ENCODE assay signal across 14 cellular contexts in the genomic region with DNA sequence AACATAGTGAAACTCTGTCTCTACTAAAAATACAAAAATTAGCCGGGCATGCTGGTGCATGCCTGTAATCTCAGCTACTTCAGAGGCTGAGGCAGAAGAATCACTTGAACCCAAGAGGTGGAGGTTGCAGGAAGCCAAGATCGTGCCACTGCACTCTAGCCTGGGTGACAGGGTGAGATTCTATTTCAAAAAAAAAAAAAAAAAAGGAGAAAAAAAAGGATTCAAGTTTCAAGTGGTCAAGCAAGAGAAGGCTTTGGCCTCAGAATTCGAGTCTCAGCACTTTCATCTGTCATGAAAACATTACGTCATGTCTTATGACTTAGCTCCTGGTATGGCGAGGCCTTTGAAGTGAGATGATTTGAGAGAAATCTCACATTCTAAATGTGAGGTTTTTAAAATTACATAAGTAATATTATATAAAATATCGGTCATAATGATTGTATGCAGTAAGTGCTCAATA. TPM values are rescaled to one million over a fixed set of nuclear protein-coding genes. Genes with fewer than 3 reads are reported as not detected.
DNase-seq lines count a peak whose midpoint lies in the region; ATAC-seq and TF ChIP-seq lines count a peak whose summit lies in the region.
"Had no signal": no experiment of that assay in that cellular context is flagged by ENCODE, and none has a peak within 500 bp of the region (broad histone marks: within the 10 kb centered on the region; RNA-seq: fewer than 3 reads in every experiment).

No MANE protein-coding gene starts in this region.

- H3K27me3 Mint-ChIP-seq in GM23338 (ENCODE audit: insufficient read depth, low read depth, poor library complexity): peaks cover 4% of the 10 kb centered on the region

- H3K9me2 ChIP-seq in OCI-LY7 (ENCODE audit: insufficient read depth, low read length) (no peaks in the 10 kb centered on the region), GM23338 (ENCODE audit: insufficient read depth) (0 out of 2 replicates have a peak, but pooled peaks cover 6% of the 10 kb centered on the region)

- H3K27ac ChIP-seq in OCI-LY7 (ENCODE audit: low read depth, low read length, poor library complexity, severe bottlenecking) (peak overlapping the region; percentile 94), GM23338 (ENCODE audit: low read depth) (no peak overlapping the region)
- H3K27ac ChIP-seq: C4-2B had no signal

- no peaks in the 10 kb centered on the region for H3K79me2 ChIP-seq in OCI-LY7 (ENCODE audit: insufficient read depth, low read depth, low read length)
- no peaks in the 10 kb centered on the region for H3K79me2 ChIP-seq in GM23338 (replicated peaks; ENCODE audit: insufficient read depth)

- H3K4me3 Mint-ChIP-seq in GM23338: no peak overlapping the region
- H3K4me3 Mint-ChIP-seq: activated naive CD8-positive, alpha-beta T cell treated with anti-CD3 and anti-CD28 coated beads, Interleukin-2, amount 10 ng/mL, durations not matched to agents 7 days and 5 days; nephron had no signal

- no peaks in the 10 kb centered on the region for H3K36me3 Mint-ChIP-seq in GM23338 (ENCODE audit: low read depth)
- H3K36me3 Mint-ChIP-seq: activated naive CD8-positive, alpha-beta T cell treated with anti-CD3 and anti-CD28 coated beads, Interleukin-2, amount 10 ng/mL, durations not matched to agents 7 days and 5 days had no signal

- H3K9me3 Mint-ChIP-seq in GM23338: peaks cover 7% of the 10 kb centered on the region; the same call in 2 of the 3 replicates
- H3K9me3 Mint-ChIP-seq: activated naive CD8-positive, alpha-beta T cell treated with anti-CD3 and anti-CD28 coated beads, Interleukin-2, amount 10 ng/mL, durations not matched to agents 7 days and 5 days had no signal

- TF ChIP-seq CTCF in GM20000 (IDR thresholded peaks at IDR 0.05; ENCODE audit: extremely low read depth, missing control alignments) (no peak), OCI-LY7 (conservative IDR thresholded peaks at IDR 0.05; ENCODE audit: low read length) (no peak), GM23338 (conservative IDR thresholded peaks at IDR 0.05; ENCODE audit: low read depth in 2 of 2) (no peak)

- H3K27ac Mint-ChIP-seq in GM23338: no peak overlapping the region
- H3K27ac Mint-ChIP-seq: activated naive CD8-positive, alpha-beta T cell treated with anti-CD3 and anti-CD28 coated beads, Interleukin-2, amount 10 ng/mL, durations not matched to agents 7 days and 5 days; nephron had no signal

- CTCF ChIA-PET in OCI-LY7 (lab: Charles Lee; ENCODE audit: unreplicated experiment): no interaction called here

- H2AFZ ChIP-seq in OCI-LY7 (ENCODE audit: low read length) (peak overlapping the region; percentile 37; the same call in 1 of the 2 replicates), GM23338 (no peak overlapping the region; the same call in 1 of the 2 replicates)

- H3K4me1 Mint-ChIP-seq in GM23338: peaks cover 16% of the 10 kb centered on the region
- H3K4me1 Mint-ChIP-seq: activated naive CD8-positive, alpha-beta T cell treated with anti-CD3 and anti-CD28 coated beads, Interleukin-2, amount 10 ng/mL, durations not matched to agents 7 days and 5 days had no signal

- peaks cover 45% of the 10 kb centered on the region for H3K4me1 ChIP-seq in OCI-LY7 (ENCODE audit: insufficient read depth, low read length, poor library complexity, severe bottlenecking)
- H3K4me1 ChIP-seq in GM23338 (ENCODE audit: insufficient read depth): peaks cover 4% of the 10 kb centered on the region

- no peaks in the 10 kb centered on the region for H3K9me3 ChIP-seq in OCI-LY7 (ENCODE audit: low read length)

- no peaks in the 10 kb centered on the region for H4K20me1 ChIP-seq in OCI-LY7 (ENCODE audit: insufficient read depth, low read length)
- H4K20me1 ChIP-seq in GM23338 (replicated peaks; ENCODE audit: insufficient read depth): no peaks in the 10 kb centered on the region

- ATAC-seq in GM18502 (IDR thresholded peaks at IDR 0.05; ENCODE audit: poor library complexity, unreplicated experiment) (peak; percentile 40), HG02943 (IDR thresholded peaks at IDR 0.05; ENCODE audit: low read depth, unreplicated experiment) (peak; percentile 32), GM23338 (no peak)

- H3K4me3 ChIP-seq in OCI-LY7 (ENCODE audit: low read depth, low read length, poor library complexity, severe bottlenecking) (peak overlapping the region; percentile 24), GM23338 (no peak overlapping the region)

- DNase-seq in GM20000 (ENCODE audit: low spot score) (peak; percentile 56), OCI-LY7 (ENCODE audit: low spot score) (no peak), GM23338 (ENCODE audit: low spot score) (no peak), DMS153 treated with DMSO at 0.1 percent for 48 hours (lab: John Stamatoyannopoulos, UW; ENCODE audit: unreplicated experiment) (no peak), 8988T (no peak), SIG-M5 treated with dmso at 0.1 percent for 504 hours (lab: John Stamatoyannopoulos, UW; ENCODE audit: unreplicated experiment) (no peak)
- DNase-seq: activated naive CD8-positive, alpha-beta T cell treated with anti-CD3 and anti-CD28 coated beads, Interleukin-2, amount 10 ng/mL, durations not matched to agents 7 days and 5 days; HCEC 1CT; NCI-H1694; stimulated activated CD8-positive, alpha-beta memory T cell treated with anti-CD3 and anti-CD28 coated beads, Interleukin-4, amount 100 ng/mL, for 48 hours had no signal

- POLR2A ChIA-PET in OCI-LY7 (lab: Charles Lee): no interaction called here

- H3F3A ChIP-seq in GM23338 (replicated peaks; ENCODE audit: low read depth): no peaks in the 10 kb centered on the region

- no peaks in the 10 kb centered on the region for H3K27me3 ChIP-seq in GM23338 (ENCODE audit: insufficient read depth)

- peak overlapping the region; percentile 55 for H3K4me2 ChIP-seq in OCI-LY7 (ENCODE audit: low read length)
- H3K4me2 ChIP-seq in GM23338: no peak overlapping the region

- H3K36me3 ChIP-seq in OCI-LY7 (ENCODE audit: insufficient read depth, low read length) (no peaks in the 10 kb centered on the region), GM23338 (ENCODE audit: insufficient read depth) (no peaks in the 10 kb centered on the region)

- BruUV-seq in OCI-LY7 (replicated peaks; lab: Mats Ljungman, UMichigan): no TSS peak

- intact Hi-C loops in OCI-LY7 (cut with micrococcal nuclease; ENCODE audit: unreplicated experiment): no loop called here

TF ChIP-seq in GM23338, 12 proteins besides CTCF, POLR2A, EP300 and RAD21 (continues in another document):
- TF ChIP-seq EZH2phosphoT487 (IDR thresholded peaks at IDR 0.05; ENCODE audit: unreplicated experiment): no peak

RNA-seq across cellular contexts. Expression of a gene that starts 21.2 kb away (rescaled TPM):
- 30.9 and 33.8 TPM in 2 replicates for total RNA-seq in OCI-LY7 (2014; rRNA removed; shearing (Covaris generic))
- 25.2 and 29.0 TPM in 2 replicates for total RNA-seq in OCI-LY7 (2022)
- 18.5 and 33.9 TPM in 2 replicates for total RNA-seq in GM23338 (2014; rRNA removed; shearing (Covaris generic))
- polyA plus RNA-seq in GM23338 (2016; fragmentation: Nextera tagmentation; extraction: Ambion mirVana): 43.0 and 44.3 TPM in 2 replicates

RNA-seq across cellular contexts. Expression of a gene that starts 21.2 kb away (rescaled TPM):
- total RNA-seq in OCI-LY7 (2014; rRNA removed; shearing (Covaris generic)): 51.1 and 58.7 TPM in 2 replicates
- 57.6 and 61.6 TPM in 2 replicates for total RNA-seq in OCI-LY7 (2022)
- total RNA-seq in GM23338 (2014; rRNA removed; shearing (Covaris generic)): 43.8 and 45.0 TPM in 2 replicates
- 16.1 and 16.4 TPM in 2 replicates for polyA plus RNA-seq in GM23338 (2016; fragmentation: Nextera tagmentation; extraction: Ambion mirVana)
